Comparison of ENCODE assay signal across 12 cellular contexts in the genomic region with DNA sequence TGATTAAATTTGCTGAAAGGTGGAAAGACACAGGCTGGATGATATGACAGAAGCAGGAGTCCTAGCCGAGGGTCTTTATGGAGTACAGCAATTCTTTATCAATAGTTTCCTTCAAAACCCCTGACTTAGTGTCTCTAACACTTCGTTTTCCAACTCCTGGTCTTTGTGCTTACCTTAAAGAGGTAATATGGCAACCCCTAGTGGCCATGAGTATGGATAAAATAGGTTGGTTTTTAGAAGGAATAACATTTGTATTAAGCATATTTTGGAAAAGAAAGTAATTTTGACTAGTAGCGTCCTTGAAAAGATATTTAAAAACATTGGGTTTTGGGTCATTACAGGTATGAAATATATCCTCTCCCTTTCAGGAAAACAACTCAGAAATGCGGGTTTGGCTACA. TPM values are rescaled to one million over a fixed set of nuclear protein-coding genes. Genes with fewer than 3 reads are reported as not detected.
DNase-seq lines count a peak whose midpoint lies in the region; ATAC-seq and TF ChIP-seq lines count a peak whose summit lies in the region.
"Had no signal": no experiment of that assay in that cellular context is flagged by ENCODE, and none has a peak within 500 bp of the region (broad histone marks: within the 10 kb centered on the region; RNA-seq: fewer than 3 reads in every experiment).

No MANE protein-coding gene starts in this region.

- CTCF ChIA-PET in PC-3 (lab: Charles Lee): no interaction called here

- H3K4me1 ChIP-seq in GM23248 (ENCODE audit: insufficient read depth) (no peaks in the 10 kb centered on the region), PC-3 (ENCODE audit: insufficient read depth, low read length) (no peaks in the 10 kb centered on the region), hepatocyte (ENCODE audit: insufficient read depth) (no peaks in the 10 kb centered on the region)
- H3K4me1 ChIP-seq: upper lobe of right lung had no signal

- H3K9me3 ChIP-seq in GM23248 (ENCODE audit: low read depth) (no peaks in the 10 kb centered on the region), PC-3 (ENCODE audit: low read length) (no peaks in the 10 kb centered on the region), hepatocyte (ENCODE audit: low read depth) (no peaks in the 10 kb centered on the region)
- H3K9me3 ChIP-seq: upper lobe of right lung had no signal

- H3K79me2 ChIP-seq in GM23248 (ENCODE audit: insufficient read depth) (no peaks in the 10 kb centered on the region), PC-3 (ENCODE audit: low read length) (no peaks in the 10 kb centered on the region), hepatocyte (no peaks in the 10 kb centered on the region)

- H3K36me3 ChIP-seq in GM23248 (ENCODE audit: low read depth) (no peaks in the 10 kb centered on the region), PC-3 (ENCODE audit: low read depth, low read length) (no peaks in the 10 kb centered on the region), hepatocyte (replicated peaks; ENCODE audit: insufficient read depth, low read depth) (no peaks in the 10 kb centered on the region)
- H3K36me3 ChIP-seq: upper lobe of right lung had no signal

- H3K4me2 ChIP-seq in GM23248 (ENCODE audit: unreplicated experiment) (no peak overlapping the region), PC-3 (ENCODE audit: low read length) (no peak overlapping the region), hepatocyte (no peak overlapping the region)

- no peak overlapping the region for H3K27ac ChIP-seq in GM23248
- no peak overlapping the region for H3K27ac ChIP-seq in PC-3 (ENCODE audit: low read length)
- H3K27ac ChIP-seq in hepatocyte: no peak overlapping the region
- H3K27ac ChIP-seq: upper lobe of right lung had no signal

- H3K9me2 ChIP-seq in GM23248 (ENCODE audit: insufficient read depth) (no peaks in the 10 kb centered on the region), PC-3 (replicated peaks; ENCODE audit: low read length) (no peaks in the 10 kb centered on the region), hepatocyte (replicated peaks; ENCODE audit: insufficient read depth) (no peaks in the 10 kb centered on the region)

- no peak overlapping the region for H2AFZ ChIP-seq in GM23248
- H2AFZ ChIP-seq in PC-3 (ENCODE audit: low read length): 0 out of 2 replicates have a peak overlapping the region, but pooled peaks have one; percentile 14
- no peak overlapping the region for H2AFZ ChIP-seq in hepatocyte

- intact Hi-C loops in PC-3 (cut with micrococcal nuclease): loop anchor here (1.0 to 10.0 kb wide), 5 partner anchors 36 to 435 kb away; no protein-coding TSS in a partner anchor

- no TSS peak for BruUV-seq in PC-3 (replicated peaks; lab: Mats Ljungman, UMichigan)

- H3F3A ChIP-seq in GM23248 (ENCODE audit: insufficient read depth) (no peaks in the 10 kb centered on the region), PC-3 (ENCODE audit: low read length, unreplicated experiment) (no peaks in the 10 kb centered on the region)

- no peak overlapping the region for H3K4me3 ChIP-seq in AG09309 (ENCODE audit: control insufficient read depth, low read depth, low read length)
- no peak overlapping the region for H3K4me3 ChIP-seq in GM23248
- no peak overlapping the region for H3K4me3 ChIP-seq in PC-3 (ENCODE audit: low read length)
- H3K4me3 ChIP-seq in hepatocyte: no peak overlapping the region
- H3K4me3 ChIP-seq: upper lobe of right lung had no signal

- POLR2A ChIA-PET in PC-3 (lab: Charles Lee; ENCODE audit: unreplicated experiment): no interaction called here

- H4K20me1 ChIP-seq in GM23248 (ENCODE audit: insufficient read depth) (no peaks in the 10 kb centered on the region), PC-3 (ENCODE audit: low read length) (no peaks in the 10 kb centered on the region), hepatocyte (ENCODE audit: insufficient read depth, poor library complexity, severe bottlenecking) (no peaks in the 10 kb centered on the region)

- WGBS in GM23248 (ENCODE audit: low coverage in 1 of 2, low lambda C conversion rate in 2 of 2, missing lambda C conversion rate in 2 of 2), 2 experiments: 32 to 37% methylated on average over 4 of the region's 4 CpGs
- WGBS in hepatocyte (ENCODE audit: low lambda C conversion rate, missing lambda C conversion rate): 40% methylated on average over 4 of the region's 4 CpGs

- ATAC-seq in PC-3: peak; percentile 63
- ATAC-seq in HG03095 (IDR thresholded peaks at IDR 0.05; ENCODE audit: unreplicated experiment): no peak
- ATAC-seq in HG03108 (IDR thresholded peaks at IDR 0.05; ENCODE audit: unreplicated experiment): no peak
- no peak for ATAC-seq in GM18498 (IDR thresholded peaks at IDR 0.05; ENCODE audit: unreplicated experiment)
- ATAC-seq: natural killer cell treated with Interleukin-12 subunit alpha and Interleukin-12 subunit beta and Interleukin-15 and Interleukin-18, amount 100 ng/mL, for 72 hours; upper lobe of right lung had no signal

- H3K9ac ChIP-seq in GM23248 (no peak overlapping the region), PC-3 (ENCODE audit: low read length) (no peak overlapping the region)

- no peak for DNase-seq in AG09309 (ENCODE audit: low read depth)
- peak; percentile 32 for DNase-seq in GM23248
- peak; percentile 59 for DNase-seq in PC-3
- peak; percentile 49 for DNase-seq in hepatocyte (ENCODE audit: low spot score)
- DNase-seq in stimulated activated naive CD4-positive, alpha-beta T cell treated with Interleukin-2 at 50 U/mL for 16 hours (lab: John Stamatoyannopoulos, UW): no peak
- DNase-seq: activated naive CD4-positive, alpha-beta T cell treated with anti-CD3 and anti-CD28 coated beads, Interleukin-2, amount 50 U/mL, for 16 hours; NK-92 treated with Interleukin-12 subunit alpha and Interleukin-12 subunit beta, amount 100 ng/mL, for 24 hours; upper lobe of right lung had no signal

- in situ Hi-C loops in GM23248 (cut with MboI): no loop called here

- H3K27me3 ChIP-seq in GM23248 (replicated peaks; ENCODE audit: insufficient read depth) (no peaks in the 10 kb centered on the region), PC-3 (ENCODE audit: low read length) (no peaks in the 10 kb centered on the region), hepatocyte (no peaks in the 10 kb centered on the region)
- H3K27me3 ChIP-seq: upper lobe of right lung had no signal

- peak; percentile 43 for TF ChIP-seq CTCF in AG09309 (IDR thresholded peaks at IDR 0.05; ENCODE audit: control insufficient read depth, insufficient read depth, low read depth, low read length, missing control alignments)
- TF ChIP-seq CTCF in PC-3 (conservative IDR thresholded peaks at IDR 0.05; ENCODE audit: low read depth, low read length): peak; percentile 79
- peak; percentile 60 for TF ChIP-seq CTCF in hepatocyte (IDR thresholded peaks at IDR 0.05; ENCODE audit: poor library complexity)

RNA-seq across cellular contexts. Expression of a gene that starts 51.9 kb away (rescaled TPM):
- total RNA-seq in GM23248 (2014; rRNA removed; shearing (Covaris generic)): not detected in 2 replicates
- polyA plus RNA-seq in GM23248 (2016; fragmentation: Nextera tagmentation; extraction: Ambion mirVana): not detected in 2 replicates
- not detected in 2 replicates for total RNA-seq in PC-3 (2014; rRNA removed)
- not detected in 2 replicates for total RNA-seq in hepatocyte
- 0.29 TPM in 1 of 2 replicates, not detected in the other for polyA plus RNA-seq in hepatocyte
- total RNA-seq: natural killer cell treated with Interleukin-12 subunit alpha and Interleukin-12 subunit beta and Interleukin-15 and Interleukin-18, amount 100 ng/mL, for 72 hours; upper lobe of right lung had no signal

Comparison
In these comparisons a context has a peak if more than half of its experiments do, and no peak if none do; other contexts are left out.
1. DNase-seq: peak in GM23248 (single experiment), PC-3 (single experiment) and hepatocyte (single experiment); none in AG09309 (single experiment) and stimulated activated naive CD4-positive, alpha-beta T cell treated with Interleukin-2 at 50 U/mL for 16 hours (single experiment).
2. Peak in every context shown above with its lines, with median percentiles within 50 percentile points of each other: CTCF ChIP-seq.